1 cellular context compared by ENCODE assay signal in genomic region chr21:26001356-26001755, GRCh38.
TF ChIP-seq lines count a peak whose summit lies in the region.

No MANE protein-coding gene starts in this region.

TF ChIP-seq in WTC11, 78 proteins besides CTCF, POLR2A, EP300 and RAD21 (continued from another document):
- TF ChIP-seq ZNF416 (CRISPR knock-in tag; IDR thresholded peaks at IDR 0.05), result no peak
- TF ChIP-seq NR2C2 (CRISPR knock-in tag; IDR thresholded peaks at IDR 0.05), result no peak
- TF ChIP-seq SOX15 (CRISPR knock-in tag; IDR thresholded peaks at IDR 0.05), result no peak
- TF ChIP-seq OVOL2 (CRISPR knock-in tag; IDR thresholded peaks at IDR 0.05; ENCODE audit: borderline replicate concordance), result no peak
- no peak for TF ChIP-seq ETV6 (CRISPR knock-in tag; IDR thresholded peaks at IDR 0.05)
